Comparison of ENCODE assay signal across 17 cellular contexts in genomic region chr6:12118604-12119003, GRCh38.
DNase-seq lines count a peak whose midpoint lies in the region; ATAC-seq, FAIRE-seq and TF ChIP-seq lines count a peak whose summit lies in the region.
"Had no signal": no experiment of that assay in that cellular context is flagged by ENCODE, and none has a peak within 500 bp of the region (broad histone marks: within the 10 kb centered on the region; RNA-seq: fewer than 3 reads in every experiment).

No MANE protein-coding gene starts in this region.

- H3K27me3 ChIP-seq in CD4-positive, alpha-beta T cell (ENCODE audit: control insufficient read depth, insufficient read depth, low read length) = no peaks in the 10 kb centered on the region
- no peaks in the 10 kb centered on the region for H3K27me3 ChIP-seq in OCI-LY3 (ENCODE audit: low read depth, low read length)
- H3K27me3 ChIP-seq in H1 (replicated peaks in 1 of 4; ENCODE audit: control insufficient read depth in 3 of 4, extremely low read depth in 1 of 4, insufficient read depth in 3 of 4, low read length in 3 of 4) = no peaks in the 10 kb centered on the region
- H3K27me3 ChIP-seq: esophagus squamous epithelium had no signal

- CTCF ChIA-PET in A549 (lab: Yijun Ruan, JAX) = no interaction called here
- CTCF ChIA-PET in CD4-positive, alpha-beta T cell (lab: Charles Lee) = interaction anchor here (0.6 kb wide), 1 partner anchor 28 kb away, joined by 3 read pairs; no protein-coding TSS in a partner anchor
- CTCF ChIA-PET in H1 (lab: Charles Lee; ENCODE audit: partially characterized antibody) = no interaction called here

- H3K9ac ChIP-seq in OCI-LY3 (ENCODE audit: low read length) = peak overlapping the region; percentile 52
- no peak overlapping the region for H3K9ac ChIP-seq in H1 (replicated peaks in 1 of 4; ENCODE audit: extremely low read depth in 1 of 4, low read depth in 3 of 4, low read length in 3 of 4)

- DNase-seq in A549 (ENCODE audit: low read depth in 1 of 2, low spot score in 1 of 2) (no peak), H1 (ENCODE audit: low read depth in 1 of 2, low spot score in 2 of 2) (no peak), Right ventricle myocardium inferior (ENCODE audit: missing footprints) (no peak), RCC 7860 (ENCODE audit: low spot score) (no peak)
- DNase-seq in CD4-positive, alpha-beta T cell = no peak
- DNase-seq: esophagus squamous epithelium, lower lobe of right lung, NCI-H1105, NCI-H69, PC-9 had no signal

- FAIRE-seq in A549 (lab: Jason Lieb, UNC) = no peak
- no peak for FAIRE-seq in H1 (lab: Jason Lieb, UNC)
- FAIRE-seq in RCC 7860 (lab: Jason Lieb, UNC) = no peak
- FAIRE-seq: small intestine had no signal

- H3K4me2 ChIP-seq in A549 = peak overlapping the region; percentile 56
- peak overlapping the region; percentile 60 for H3K4me2 ChIP-seq in OCI-LY3 (ENCODE audit: low read length)
- H3K4me2 ChIP-seq in H1 (ENCODE audit: insufficient read depth in 1 of 2, low read depth in 2 of 2, low read length in 2 of 2) = no peak overlapping the region
- H3K4me2 ChIP-seq: PC-9 had no signal

- H3K14ac ChIP-seq in H1 (ENCODE audit: insufficient read length) = no peak overlapping the region

- no peak for TF ChIP-seq EP300 in A549 (IDR thresholded peaks at IDR 0.05)
- TF ChIP-seq EP300 in H1 (IDR thresholded peaks at IDR 0.05; ENCODE audit: borderline replicate concordance in 1 of 2, low read depth in 2 of 2, low read length in 2 of 2) = no peak

- no peak overlapping the region for H3K4me3 Mint-ChIP-seq in CD4-positive, alpha-beta T cell

- no peak overlapping the region for H2BK20ac ChIP-seq in H1 (ENCODE audit: low read length)

- no peak overlapping the region for H3K23ac ChIP-seq in H1 (ENCODE audit: insufficient read length)

- intact Hi-C loops in CD4-positive, alpha-beta T cell (cut with DNase I, micrococcal nuclease) = no loop called here
- intact Hi-C loops in Right ventricle myocardium inferior (cut with DNase I) = no loop called here

- H2AK5ac ChIP-seq in H1 (ENCODE audit: low read depth, low read length) = no peak overlapping the region

- POLR2A ChIA-PET in A549 (lab: Yijun Ruan, JAX) (no interaction called here), H1 (lab: Charles Lee; ENCODE audit: partially characterized antibody) (no interaction called here)
- POLR2A ChIA-PET in CD4-positive, alpha-beta T cell (lab: Charles Lee) = no interaction called here

- peak overlapping the region; percentile 52 for H3K27ac Mint-ChIP-seq in CD4-positive, alpha-beta T cell

- H2BK5ac ChIP-seq in H1 (ENCODE audit: low read depth, low read length) = no peak overlapping the region

- H4K8ac ChIP-seq in H1 (ENCODE audit: extremely low read depth, insufficient read depth, low read length) = no peak overlapping the region

- no peak overlapping the region for H2AFZ ChIP-seq in OCI-LY3 (ENCODE audit: low read depth, low read length)
- no peak overlapping the region for H2AFZ ChIP-seq in H1 (ENCODE audit: low read length)
- H2AFZ ChIP-seq: PC-9 had no signal

- peaks cover 29% of the 10 kb centered on the region for H3K36me3 ChIP-seq in OCI-LY3 (replicated peaks; ENCODE audit: low read depth, low read length)
- peaks cover 12 to 37% (median 27%) of the 10 kb centered on the region in 4 experiments for H3K36me3 ChIP-seq in H1 (ENCODE audit: control insufficient read depth in 2 of 4, insufficient read depth in 4 of 4, low read length in 3 of 4)
- H3K36me3 ChIP-seq: prostate gland had no signal

- no peak overlapping the region for H2BK120ac ChIP-seq in H1 (replicated peaks; ENCODE audit: low read depth, low read length)

- H3K9me3 ChIP-seq in A549 (peaks cover 11% of the 10 kb centered on the region), OCI-LY3 (ENCODE audit: insufficient read depth, low read length) (no peaks in the 10 kb centered on the region), H1 (ENCODE audit: insufficient read depth in 2 of 2, low read depth in 1 of 2, low read length in 1 of 2) (no peaks in the 10 kb centered on the region)
- H3K9me3 ChIP-seq in CD4-positive, alpha-beta T cell (ENCODE audit: control insufficient read depth, low read length) = peaks cover 7% of the 10 kb centered on the region
- H3K9me3 ChIP-seq: esophagus squamous epithelium, prostate gland had no signal

- H3K23me2 ChIP-seq in H1 (ENCODE audit: low read depth, low read length) = no peaks in the 10 kb centered on the region

- H3K18ac ChIP-seq in H1 (ENCODE audit: extremely low read depth, low read length) = no peak overlapping the region

- no peak overlapping the region for H3K4me3 ChIP-seq in A549
- H3K4me3 ChIP-seq in OCI-LY3 (ENCODE audit: low read length) = peak overlapping the region; percentile 59
- H3K4me3 ChIP-seq in H1 (ENCODE audit: extremely low read depth in 1 of 4, insufficient read depth in 2 of 4, low read depth in 3 of 4, low read length in 4 of 4) = no peak overlapping the region
- H3K4me3 ChIP-seq: esophagus squamous epithelium, lower lobe of right lung, PC-9, prostate gland, thoracic aorta had no signal

- peaks cover 81% of the 10 kb centered on the region for H3K36me3 Mint-ChIP-seq in CD4-positive, alpha-beta T cell (ENCODE audit: low read depth)

- TF ChIP-seq POLR2A in A549 (IDR thresholded peaks at IDR 0.05; ENCODE audit: low read length) (no peak), H1 (IDR thresholded peaks at IDR 0.05; ENCODE audit: control extremely low read depth in 1 of 2, low read depth in 2 of 2, low read length in 2 of 2) (no peak)

- H3K4me1 ChIP-seq in A549 (peaks cover 13% of the 10 kb centered on the region; the same call in 2 of the 3 replicates), OCI-LY3 (ENCODE audit: low read length) (peaks cover 52% of the 10 kb centered on the region), H1 (replicated peaks in 1 of 4; ENCODE audit: control insufficient read depth in 3 of 4, insufficient read depth in 4 of 4, low read length in 3 of 4) (no peaks in the 10 kb centered on the region; a peak in 1 of 7 replicates)
- H3K4me1 ChIP-seq: prostate gland had no signal

- H4K91ac ChIP-seq in H1 (replicated peaks; ENCODE audit: insufficient read length, low read length) = no peak overlapping the region

- H3K27ac ChIP-seq in A549 (peak overlapping the region in 1 of 2 experiments; percentile 69; a peak in 4 of 6 replicates), OCI-LY3 (ENCODE audit: low read length) (peak overlapping the region; percentile 82), H1 (ENCODE audit: low read depth, low read length) (no peak overlapping the region)
- H3K27ac ChIP-seq in CD4-positive, alpha-beta T cell (ENCODE audit: low read depth, low read length) = no peak overlapping the region
- H3K27ac ChIP-seq: esophagus squamous epithelium, lower lobe of right lung, PC-9, prostate gland, thoracic aorta had no signal

- no peak for ATAC-seq in A549
- ATAC-seq in CD4-positive, alpha-beta T cell (ENCODE audit: poor library complexity) = no peak
- no peak for ATAC-seq in HG02884 (IDR thresholded peaks at IDR 0.05; ENCODE audit: unreplicated experiment)
- ATAC-seq in Right ventricle myocardium inferior = no peak
- ATAC-seq: lower lobe of right lung, SK-N-SH treated with all-trans-retinoic acid at 6 μM for 48 hours had no signal

- peaks cover 54% of the 10 kb centered on the region for H3K4me1 Mint-ChIP-seq in CD4-positive, alpha-beta T cell (ENCODE audit: low read depth)

- no peak overlapping the region for H2BK15ac ChIP-seq in H1 (ENCODE audit: low read length)

- H3K79me1 ChIP-seq in H1 (ENCODE audit: low read depth, low read length) = no peaks in the 10 kb centered on the region; the same call in 1 of the 2 replicates

- TF ChIP-seq RAD21 in A549 (conservative IDR thresholded peaks at IDR 0.05 in 1 of 2, IDR thresholded peaks at IDR 0.05 in 1 of 2) = no peak
- no peak for TF ChIP-seq RAD21 in H1 (IDR thresholded peaks at IDR 0.05 in 1 of 2, conservative IDR thresholded peaks at IDR 0.05 in 1 of 2; ENCODE audit: low read depth in 2 of 2, low read length in 2 of 2)

- H4K20me1 ChIP-seq in OCI-LY3 (ENCODE audit: insufficient read depth, low read length) = no peaks in the 10 kb centered on the region
- no peaks in the 10 kb centered on the region for H4K20me1 ChIP-seq in H1 (replicated peaks in 1 of 2; ENCODE audit: control insufficient read depth in 1 of 2, insufficient read depth in 2 of 2, low read length in 2 of 2)

- H2BK12ac ChIP-seq in H1 (ENCODE audit: low read depth, low read length) = no peak overlapping the region

- H3K9me3 Mint-ChIP-seq in CD4-positive, alpha-beta T cell = peaks cover 2% of the 10 kb centered on the region

- TF ChIP-seq CTCF in A549 (IDR thresholded peaks at IDR 0.05) (no peak), OCI-LY3 (IDR thresholded peaks at IDR 0.05; ENCODE audit: low read depth, low read length) (no peak), H1 (IDR thresholded peaks at IDR 0.05; ENCODE audit: control extremely low read depth in 1 of 3, insufficient read depth in 1 of 3, low read depth in 1 of 3, low read length in 3 of 3) (no peak)
- no peak for TF ChIP-seq CTCF in CD4-positive, alpha-beta T cell (IDR thresholded peaks at IDR 0.05)

- H3K27me3 Mint-ChIP-seq in CD4-positive, alpha-beta T cell = no peaks in the 10 kb centered on the region
- H3K27me3 Mint-ChIP-seq: naive B cell had no signal

- no peak overlapping the region for H3K4ac ChIP-seq in H1 (replicated peaks; ENCODE audit: insufficient read length, low read depth, low read length)

- no peak overlapping the region for H3K56ac ChIP-seq in H1 (replicated peaks; ENCODE audit: insufficient read length, low read depth, low read length)

- no peak overlapping the region for H4K5ac ChIP-seq in H1 (ENCODE audit: insufficient read length, low read depth, low read length)

- peaks cover 8% of the 10 kb centered on the region; the same call in 1 of the 2 replicates for H3K79me2 ChIP-seq in OCI-LY3 (ENCODE audit: low read length)
- peaks cover 0 to 13% of the 10 kb centered on the region in 2 experiments; a peak in 2 of 4 replicates for H3K79me2 ChIP-seq in H1 (ENCODE audit: control insufficient read depth in 1 of 2, insufficient read depth in 2 of 2, low read length in 2 of 2)

TF ChIP-seq in H1, 55 proteins besides CTCF, POLR2A, EP300 and RAD21:
- TF ChIP-seq MAX (IDR thresholded peaks at IDR 0.05) (no peak), KDM5A (IDR thresholded peaks at IDR 0.05; ENCODE audit: low read length) (no peak), SRF (IDR thresholded peaks at IDR 0.05; ENCODE audit: low read depth, low read length) (no peak), ZNF274 (IDR thresholded peaks at IDR 0.05; ENCODE audit: borderline replicate concordance, extremely low read depth, low read length) (no peak), MAFK (IDR thresholded peaks at IDR 0.05; ENCODE audit: low read depth, low read length) (peak; percentile 76)

Comparison
In these comparisons a context has a peak if more than half of its experiments do, and no peak if none do; other contexts are left out.
1. H3K4me2 ChIP-seq: peak in A549 (single experiment) and OCI-LY3 (single experiment); none in H1 (0 of 2).
2. Of the 18 proteins assayed by ChIP-seq in both H1 and A549: peak only in H1: none; only in A549: none; in both: MAFK; in neither: 17.